1 cellular context compared by ENCODE assay signal in genomic region chr13:71860547-71861131, GRCh38.
TF ChIP-seq lines count a peak whose summit lies in the region.

No MANE protein-coding gene starts in this region.

TF ChIP-seq in HEK293, 187 proteins besides CTCF, POLR2A, EP300 and RAD21 (continues in another document):
- TF ChIP-seq HIC1 (tag by site-specific recombination; IDR thresholded peaks at IDR 0.05) (peak; percentile 47), ZBTB49 (tag by site-specific recombination; IDR thresholded peaks at IDR 0.05; ENCODE audit: low read depth) (no peak), FEZF1 (tag by site-specific recombination; IDR thresholded peaks at IDR 0.05) (peak; percentile 92), ZNF514 (tag by site-specific recombination; IDR thresholded peaks at IDR 0.05) (no peak), WT1 (tag by site-specific recombination; IDR thresholded peaks at IDR 0.05) (peak; percentile 65), ZNF791 (tag by site-specific recombination; IDR thresholded peaks at IDR 0.05) (no peak), ZNF488 (tag by site-specific recombination; IDR thresholded peaks at IDR 0.05) (no peak), ZNF449 (tag by site-specific recombination; IDR thresholded peaks at IDR 0.05) (no peak), ZNF324 (tag by site-specific recombination; IDR thresholded peaks at IDR 0.05) (no peak), ZNF16 (tag by site-specific recombination; IDR thresholded peaks at IDR 0.05; ENCODE audit: low read depth) (no peak), ZBTB26 (tag by site-specific recombination; optimal IDR thresholded peaks at IDR 0.05) (no peak), ZBTB11 (tag by site-specific recombination; conservative IDR thresholded peaks at IDR 0.05; ENCODE audit: low read depth) (no peak), ZFP37 (tag by site-specific recombination; IDR thresholded peaks at IDR 0.05) (no peak), KLF10 (tag by site-specific recombination; IDR thresholded peaks at IDR 0.05) (0 out of 2 replicates have a peak, but pooled peaks have one; percentile 38), ZNF404 (tag by site-specific recombination; IDR thresholded peaks at IDR 0.05) (no peak), TSHZ1 (tag by site-specific recombination; IDR thresholded peaks at IDR 0.05; ENCODE audit: borderline replicate concordance) (peak; percentile 73; the same call in 1 of the 2 replicates), ZNF621 (tag by site-specific recombination; IDR thresholded peaks at IDR 0.05) (no peak), ZSCAN30 (tag by site-specific recombination; IDR thresholded peaks at IDR 0.05) (no peak), ZNF580 (tag by site-specific recombination; IDR thresholded peaks at IDR 0.05) (no peak), TRIM28 (IDR thresholded peaks at IDR 0.05; ENCODE audit: borderline replicate concordance, low read length) (0 out of 2 replicates have a peak, but pooled peaks have one; percentile 55), OVOL3 (tag by site-specific recombination; IDR thresholded peaks at IDR 0.05) (0 out of 2 replicates have a peak, but pooled peaks have one; percentile 27), ZFP41 (tag by site-specific recombination; IDR thresholded peaks at IDR 0.05; ENCODE audit: borderline replicate concordance) (no peak), ZNF266 (tag by site-specific recombination; IDR thresholded peaks at IDR 0.05; ENCODE audit: low read depth) (no peak), ZNF211 (tag by site-specific recombination; IDR thresholded peaks at IDR 0.05; ENCODE audit: low read depth) (no peak), HOXA7 (CRISPR knock-in tag; IDR thresholded peaks at IDR 0.05; ENCODE audit: borderline replicate concordance) (no peak), ZBTB8A (tag by site-specific recombination; IDR thresholded peaks at IDR 0.05) (no peak), PRDM6 (tag by site-specific recombination; IDR thresholded peaks at IDR 0.05) (peak; percentile 97), ZSCAN23 (tag by site-specific recombination; IDR thresholded peaks at IDR 0.05) (no peak), ZNF214 (tag by site-specific recombination; IDR thresholded peaks at IDR 0.05; ENCODE audit: borderline replicate concordance) (no peak), ZNF146 (tag by site-specific recombination; IDR thresholded peaks at IDR 0.05) (no peak), SCRT1 (tag by site-specific recombination; IDR thresholded peaks at IDR 0.05; ENCODE audit: borderline replicate concordance) (no peak), ZNF37A (tag by site-specific recombination; IDR thresholded peaks at IDR 0.05) (no peak), YY1 (tag by site-specific recombination; IDR thresholded peaks at IDR 0.05) (no peak), ZBTB48 (tag by site-specific recombination; IDR thresholded peaks at IDR 0.05) (no peak), YY2 (tag by site-specific recombination; IDR thresholded peaks at IDR 0.05) (no peak), ZBTB17 (tag by site-specific recombination; IDR thresholded peaks at IDR 0.05) (peak; percentile 15; the same call in 1 of the 2 replicates), ZNF23 (tag by site-specific recombination; IDR thresholded peaks at IDR 0.05; ENCODE audit: borderline replicate concordance) (no peak), KLF17 (tag by site-specific recombination; IDR thresholded peaks at IDR 0.05) (no peak), OSR2 (tag by site-specific recombination; IDR thresholded peaks at IDR 0.05) (peak; percentile 94), ZNF362 (tag by site-specific recombination; IDR thresholded peaks at IDR 0.05) (no peak)
